In the genomic region with DNA sequence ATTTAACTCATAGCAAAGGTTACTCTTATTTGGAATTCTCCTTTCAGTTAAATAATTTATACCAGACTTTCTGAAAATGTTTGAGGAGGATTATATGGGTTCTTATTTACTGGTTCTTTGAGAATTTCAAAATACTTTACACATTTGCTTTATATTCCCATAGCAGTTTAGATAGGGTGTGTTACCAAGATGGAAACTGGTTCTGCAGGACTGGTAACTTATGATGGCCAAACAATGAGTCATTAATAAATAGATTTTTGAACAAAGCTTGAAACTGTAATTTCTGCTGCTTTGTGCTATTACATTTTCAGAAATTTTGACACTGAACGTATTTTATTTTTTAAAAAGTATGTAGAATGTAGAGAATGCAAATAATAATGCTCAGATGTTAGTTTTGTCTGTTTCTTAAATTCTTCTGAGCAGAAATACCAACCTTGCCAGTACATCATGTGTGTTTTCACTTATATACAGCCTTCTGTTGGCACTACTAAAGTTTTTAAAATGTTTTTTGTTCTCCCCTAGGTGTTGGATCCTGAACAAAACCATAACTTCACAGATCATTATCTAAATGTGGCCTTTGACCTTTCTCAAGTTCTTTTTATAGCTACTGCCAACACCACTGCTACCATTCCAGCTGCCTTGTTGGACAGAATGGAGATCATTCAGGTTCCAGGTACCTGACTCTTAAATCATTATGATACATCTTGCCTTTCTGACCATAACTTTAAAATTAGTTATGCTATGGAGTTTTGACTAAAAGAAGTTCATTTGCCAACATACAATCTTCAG, we compare ENCODE assay signal across 26 cellular contexts. TPM values are rescaled to one million over a fixed set of nuclear protein-coding genes. Genes with fewer than 3 reads are reported as not detected.
DNase-seq lines count a peak whose midpoint lies in the region; ATAC-seq and TF ChIP-seq lines count a peak whose summit lies in the region.
"Had no signal": no experiment of that assay in that cellular context is flagged by ENCODE, and none has a peak within 500 bp of the region (broad histone marks: within the 10 kb centered on the region; RNA-seq: fewer than 3 reads in every experiment).

No MANE protein-coding gene starts in this region.

- peaks cover 2% of the 10 kb centered on the region; the same call in 1 of the 2 replicates for H3K27me3 Mint-ChIP-seq in HFFc6 (ENCODE audit: insufficient read depth)
- H3K27me3 Mint-ChIP-seq: activated CD4-positive, alpha-beta T cell treated with anti-CD3 and anti-CD28 coated beads, Interleukin-2, amount 10 ng/mL, durations not matched to agents 7 days and 5 days; brain; effector memory CD8-positive, alpha-beta T cell had no signal

- H3K27me3 ChIP-seq in RWPE2 (ENCODE audit: insufficient read depth, poor library complexity, severe bottlenecking) (no peaks in the 10 kb centered on the region), foreskin keratinocyte (no peaks in the 10 kb centered on the region)
- H3K27me3 ChIP-seq: colonic mucosa, tibial artery had no signal

- H3K4me3 ChIP-seq in RWPE2 (ENCODE audit: severe bottlenecking) (no peak overlapping the region), skin epidermis (no peak overlapping the region)
- H3K4me3 ChIP-seq: colonic mucosa, GM12878, tibial artery had no signal

- peaks cover 23% of the 10 kb centered on the region for H3K4me1 Mint-ChIP-seq in HFFc6 (ENCODE audit: low read depth)

- H3K36me3 Mint-ChIP-seq in HFFc6 (ENCODE audit: low read depth): peaks cover 23% of the 10 kb centered on the region

- no peaks in the 10 kb centered on the region for H3K9me3 ChIP-seq in RWPE2 (ENCODE audit: severe bottlenecking)
- H3K9me3 ChIP-seq: colonic mucosa, tibial artery had no signal

- no peak overlapping the region for H3K4me3 Mint-ChIP-seq in HFFc6
- H3K4me3 Mint-ChIP-seq: activated CD4-positive, alpha-beta T cell treated with anti-CD3 and anti-CD28 coated beads, Interleukin-2, amount 10 ng/mL, durations not matched to agents 7 days and 5 days; brain; effector memory CD8-positive, alpha-beta T cell had no signal

- H3K4me1 ChIP-seq in RWPE2 (ENCODE audit: insufficient read depth, poor library complexity, severe bottlenecking) (peaks cover 46% of the 10 kb centered on the region), foreskin keratinocyte (peaks cover 33% of the 10 kb centered on the region)
- H3K4me1 ChIP-seq: colonic mucosa had no signal

- H3K27ac ChIP-seq in RWPE2 (ENCODE audit: poor library complexity, severe bottlenecking) (peak overlapping the region; percentile 33), foreskin keratinocyte (peak overlapping the region; percentile 29), skin epidermis (peak overlapping the region in 11 of 21 experiments; percentile 12 to 65 (median 25))
- H3K27ac ChIP-seq: colonic mucosa, tibial artery had no signal

- H3K36me3 ChIP-seq in RWPE2 (ENCODE audit: low read depth): peaks cover 76% of the 10 kb centered on the region
- H3K36me3 ChIP-seq: colonic mucosa had no signal

- no peaks in the 10 kb centered on the region for H3K9me3 Mint-ChIP-seq in HFFc6
- H3K9me3 Mint-ChIP-seq: activated CD4-positive, alpha-beta T cell treated with anti-CD3 and anti-CD28 coated beads, Interleukin-2, amount 10 ng/mL, durations not matched to agents 7 days and 5 days; effector memory CD8-positive, alpha-beta T cell had no signal

- TF ChIP-seq CTCF in RWPE2 (IDR thresholded peaks at IDR 0.05; ENCODE audit: poor library complexity, severe bottlenecking): no peak
- TF ChIP-seq CTCF in foreskin keratinocyte (conservative IDR thresholded peaks at IDR 0.05): no peak
- TF ChIP-seq CTCF in HFFc6 (IDR thresholded peaks at IDR 0.05): no peak

- no peak overlapping the region for H3K27ac Mint-ChIP-seq in HFFc6
- H3K27ac Mint-ChIP-seq: activated CD4-positive, alpha-beta T cell treated with anti-CD3 and anti-CD28 coated beads, Interleukin-2, amount 10 ng/mL, durations not matched to agents 7 days and 5 days; brain had no signal

- DNase-seq in HT-29 (ENCODE audit: low spot score) (peak; percentile 90), RWPE2 (ENCODE audit: low spot score) (no peak), foreskin keratinocyte (peak; percentile 36 to 72), NCI-H1105 (lab: John Stamatoyannopoulos, UW) (no peak), germinal center (ENCODE audit: low spot score) (no peak), HFFc6 (no peak), hippocampal formation (lab: John Stamatoyannopoulos, UW) (no peak)
- DNase-seq: activated CD4-positive, alpha-beta T cell treated with anti-CD3 and anti-CD28 coated beads, Interleukin-2, amount 10 ng/mL, durations not matched to agents 7 days and 5 days; activated CD8-positive, alpha-beta memory T cell treated with anti-CD3 and anti-CD28 coated beads, Interleukin-2, amount 50 U/mL, for 4 hours; colonic mucosa; DND-41; effector memory CD8-positive, alpha-beta T cell; Karpas-422; NCI-H1092; NCI-H2029; NCI-H345; NCI-H774; Right ventricle myocardium superior; stimulated activated CD4-positive, alpha-beta T cell treated with anti-CD3 and anti-CD28 coated beads, Interleukin-4, amount 100 ng/mL, for 1 hour; stimulated activated naive CD4-positive, alpha-beta T cell; tibial artery had no signal

- ATAC-seq in RWPE2 (ENCODE audit: low read depth) (peak; percentile 52; the same call in 2 of the 3 replicates), foreskin keratinocyte (peak; percentile 74)
- ATAC-seq: effector memory CD8-positive, alpha-beta T cell; GM12878 had no signal

RNA-seq across cellular contexts. Expression of a gene that starts 48.3 kb away (rescaled TPM):
- total RNA-seq in HT-29 (2014; rRNA removed; shearing (Covaris generic)): not detected in 2 replicates
- 0.10 and 0.11 TPM in 2 replicates for total RNA-seq in foreskin keratinocyte
- polyA plus RNA-seq in foreskin keratinocyte: 0.03 and 0.09 TPM in 2 replicates
- under 1 TPM in 3 of 6 experiments, not detected in 3; 0.05 to 0.26 (median 0.12) TPM for total RNA-seq in HFFc6 (2021; fragmentation: NEBNext Ultra II Directional; extraction: Animal tissue kit (Norgen Biotek cat#: 25700))
- total RNA-seq: colonic mucosa, GM12878, HT1080, pulmonary artery endothelial cell, Right ventricle myocardium superior had no signal

RNA-seq across cellular contexts. Expression of a gene that starts 51.6 kb away (rescaled TPM):
- 22.2 and 22.4 TPM in 2 replicates for total RNA-seq in HT-29 (2014; rRNA removed; shearing (Covaris generic))
- 53.5 and 55.8 TPM in 2 replicates for total RNA-seq in foreskin keratinocyte
- 13.1 and 15.1 TPM in 2 replicates for polyA plus RNA-seq in foreskin keratinocyte
- total RNA-seq in HFFc6 (2021; fragmentation: NEBNext Ultra II Directional; extraction: Animal tissue kit (Norgen Biotek cat#: 25700)): 10 to 100 TPM; 64.3 to 80.1 (median 72.8) TPM

Comparison
In these comparisons a context has a peak if more than half of its experiments do, and no peak if none do; other contexts are left out.
1. DNase-seq: peak in HT-29 (single experiment) and foreskin keratinocyte (2 of 2); none in RWPE2 (single experiment), NCI-H1105 (single experiment), germinal center (single experiment), HFFc6 (single experiment) and hippocampal formation (0 of 2).
2. Peak in every context shown above with its lines, with median percentiles within 50 percentile points of each other: H3K27ac ChIP-seq.